In genomic region chr1:27322569-27323116, GRCh38 we compare ENCODE assay signal across 8 cellular contexts. TPM values are rescaled to one million over a fixed set of nuclear protein-coding genes. Genes with fewer than 3 reads are reported as not detected.
DNase-seq lines count a peak whose midpoint lies in the region; ATAC-seq, FAIRE-seq and TF ChIP-seq lines count a peak whose summit lies in the region.

No MANE protein-coding gene starts in this region.

- H3K27me3 Mint-ChIP-seq in stimulated activated memory B cell treated with anti-CD40 and anti-IgM and Interleukin-4, amounts not matched to agents 10 μg/mL and 1 μg/mL and 100 μg/mL, for 72 hours = no peaks in the 10 kb centered on the region

- POLR2A ChIA-PET in HEK293 (lab: Yijun Ruan, JAX) = interaction anchor here (0.6 to 1.4 kb wide), 3 partner anchors 26 to 44 kb away, joined by 3 to 4 read pairs (median 3); partner anchors contain the start of gene MAP3K6

- peaks cover 50% of the 10 kb centered on the region for H3K4me1 Mint-ChIP-seq in stimulated activated memory B cell treated with anti-CD40 and anti-IgM and Interleukin-4, amounts not matched to agents 10 μg/mL and 1 μg/mL and 100 μg/mL, for 72 hours

- H3K27me3 ChIP-seq in right cardiac atrium (ENCODE audit: control insufficient read depth, insufficient read depth) = no peaks in the 10 kb centered on the region

- H3K9me3 Mint-ChIP-seq in stimulated activated memory B cell treated with anti-CD40 and anti-IgM and Interleukin-4, amounts not matched to agents 10 μg/mL and 1 μg/mL and 100 μg/mL, for 72 hours = no peaks in the 10 kb centered on the region

- intact Hi-C loops in right cardiac atrium (cut with DNase I) = no loop called here

- peak overlapping the region; percentile 98 for H3K4me3 Mint-ChIP-seq in stimulated activated memory B cell treated with anti-CD40 and anti-IgM and Interleukin-4, amounts not matched to agents 10 μg/mL and 1 μg/mL and 100 μg/mL, for 72 hours

- H3K27ac Mint-ChIP-seq in stimulated activated memory B cell treated with anti-CD40 and anti-IgM and Interleukin-4, amounts not matched to agents 10 μg/mL and 1 μg/mL and 100 μg/mL, for 72 hours = peak overlapping the region; percentile 98

- CTCF ChIA-PET in HEK293 (lab: Yijun Ruan, JAX) = interaction anchor here (0.6 to 3.7 kb wide), 6 partner anchors 10 to 533 kb away, joined by 3 to 24 read pairs (median 6); no protein-coding TSS in a partner anchor

- no peak for FAIRE-seq in urothelium cell line (lab: Jason Lieb, UNC)

- WGBS in right cardiac atrium = 2% methylated on average over 9 of the region's 9 CpGs

- no peaks in the 10 kb centered on the region for H3K9me3 ChIP-seq in HEK293 (ENCODE audit: control insufficient read depth, insufficient read depth, low read depth, low read length)
- H3K9me3 ChIP-seq in right cardiac atrium (ENCODE audit: control insufficient read depth, low read length) = no peaks in the 10 kb centered on the region

- H3K36me3 Mint-ChIP-seq in stimulated activated memory B cell treated with anti-CD40 and anti-IgM and Interleukin-4, amounts not matched to agents 10 μg/mL and 1 μg/mL and 100 μg/mL, for 72 hours = peaks cover 7% of the 10 kb centered on the region

- ATAC-seq in right cardiac atrium = no peak
- ATAC-seq in stimulated activated memory B cell treated with anti-CD40 and anti-IgM and Interleukin-4, amounts not matched to agents 10 μg/mL and 1 μg/mL and 100 μg/mL, for 72 hours = no peak
- ATAC-seq in HG02623 (IDR thresholded peaks at IDR 0.05; ENCODE audit: unreplicated experiment) = no peak

- DNase-seq in right cardiac atrium (peak in 1 of 3 donors; percentile 24), RKO (ENCODE audit: low spot score) (no peak), NCI-H1417 (lab: John Stamatoyannopoulos, UW) (no peak), urothelium cell line (ENCODE audit: low spot score) (no peak)

- H3K4me3 ChIP-seq in HEK293 (ENCODE audit: low read depth, low read length) (peak overlapping the region; percentile 88), WI38 (ENCODE audit: low read depth, low read length) (peak overlapping the region; percentile 100), right cardiac atrium (ENCODE audit: low read length) (peak overlapping the region; percentile 69)

- H3K27ac ChIP-seq in HEK293 (ENCODE audit: extremely low read depth, low read depth, low read length) (peak overlapping the region; percentile 81), right cardiac atrium (ENCODE audit: low read length) (peak overlapping the region; percentile 88)

- TF ChIP-seq CTCF in HEK293 (tag by site-specific recombination; IDR thresholded peaks at IDR 0.05) (no peak), WI38 (IDR thresholded peaks at IDR 0.05; ENCODE audit: low read depth, low read length) (no peak)

- H3K36me3 ChIP-seq in HEK293 (ENCODE audit: control insufficient read depth in 2 of 2, insufficient read depth in 1 of 2, low read length in 2 of 2) = peaks cover 3 to 38% of the 10 kb centered on the region in 2 experiments; a peak in 2 of 3 replicates

- H3K4me1 ChIP-seq in HEK293 (ENCODE audit: control insufficient read depth, insufficient read depth, low read length) = no peaks in the 10 kb centered on the region
- no peaks in the 10 kb centered on the region for H3K4me1 ChIP-seq in right cardiac atrium (ENCODE audit: control insufficient read depth, insufficient read depth, low read length)

TF ChIP-seq in HEK293, 187 proteins besides CTCF, POLR2A, EP300 and RAD21:
- TF ChIP-seq ZBTB11 (tag by site-specific recombination; conservative IDR thresholded peaks at IDR 0.05; ENCODE audit: low read depth) (no peak), PRDM1 (tag by site-specific recombination; IDR thresholded peaks at IDR 0.05) (0 out of 2 replicates have a peak, but pooled peaks have one; percentile 31)

RNA-seq across cellular contexts. Expression of gene TMEM222, which starts 0.7 kb away (rescaled TPM):
- total RNA-seq in right cardiac atrium = 10 to 100 TPM; 20.8 to 29.5 (median 27.1) TPM
- 26.9 TPM for polyA plus RNA-seq in right cardiac atrium

RNA-seq across cellular contexts. Expression of gene SYTL1, which starts 19.2 kb away (rescaled TPM):
- 1 to 10 TPM in 3 of 4 donors, under 1 TPM in 1; 0.39 to 2.9 (median 2.0) TPM for total RNA-seq in right cardiac atrium
- 2.1 TPM for polyA plus RNA-seq in right cardiac atrium

RNA-seq across cellular contexts. Expression of gene MAP3K6, which starts 44.1 kb away (rescaled TPM):
- total RNA-seq in right cardiac atrium = 10 to 100 TPM; 40.7 to 52.7 (median 45.9) TPM
- polyA plus RNA-seq in right cardiac atrium = 47.5 TPM

RNA-seq across cellular contexts. Expression of gene FCN3, which starts 52.0 kb away (rescaled TPM):
- 10 to 100 TPM in 3 of 4 donors, 1 to 10 TPM in 1; 5.8 to 46.0 (median 11.9) TPM for total RNA-seq in right cardiac atrium
- 98.1 TPM for polyA plus RNA-seq in right cardiac atrium
